ENCODE assay signal across 8 cellular contexts in genomic region chr14:74501135-74501614, GRCh38. TPM values are rescaled to one million over a fixed set of nuclear protein-coding genes. Genes with fewer than 3 reads are reported as not detected.
DNase-seq lines count a peak whose midpoint lies in the region; ATAC-seq, FAIRE-seq and TF ChIP-seq lines count a peak whose summit lies in the region.

No MANE protein-coding gene starts in this region.

- no peaks in the 10 kb centered on the region for H3K9me3 Mint-ChIP-seq in activated T-helper 1 cell treated with anti-CD3 and anti-CD28 coated beads, Interleukin-12 subunit alpha, Interleukin-12 subunit beta, Interleukin-2, Interleukin-4 antibody, amounts not matched to agents 30 ng/mL and 10 ng/mL and 1 ng/mL, durations not matched to agents 14 hours and 24 hours and 36 hours

- DNase-seq in NCI-H2107 (lab: John Stamatoyannopoulos, UW), result peak; percentile 82
- peak; percentile 59 for DNase-seq in brain microvascular endothelial cell
- DNase-seq in kidney, result no peak
- peak; percentile 95 to 97 for DNase-seq in thyroid gland
- DNase-seq in activated T-helper 1 cell treated with anti-CD3 and anti-CD28 coated beads, Interleukin-12 subunit alpha, Interleukin-12 subunit beta, Interleukin-2, Interleukin-4 antibody, amounts not matched to agents 30 ng/mL and 10 ng/mL and 1 ng/mL, durations not matched to agents 14 hours and 24 hours and 36 hours (ENCODE audit: low spot score), result no peak

- no peak overlapping the region for H3K9ac ChIP-seq in kidney (ENCODE audit: low read length in 2 of 2)

- H3K27ac ChIP-seq in brain microvascular endothelial cell (no peak overlapping the region), kidney (ENCODE audit: low read depth in 2 of 2, low read length in 2 of 2) (no peak overlapping the region), thyroid gland (peak overlapping the region; percentile 30 to 63 (median 54))

- H3K27me3 ChIP-seq in brain microvascular endothelial cell (replicated peaks) (no peaks in the 10 kb centered on the region), thyroid gland (no peaks in the 10 kb centered on the region)

- TF ChIP-seq POLR2A in thyroid gland (IDR thresholded peaks at IDR 0.05), result peak in 1 of 2 donors; percentile 38

- H3K4me1 ChIP-seq in kidney (ENCODE audit: control insufficient read depth in 1 of 2, insufficient read depth in 1 of 2, low read depth in 1 of 2, low read length in 2 of 2) (no peaks in the 10 kb centered on the region), thyroid gland (peaks cover 7 to 9% of the 10 kb centered on the region in 2 donors)

- H3K4me1 Mint-ChIP-seq in activated T-helper 1 cell treated with anti-CD3 and anti-CD28 coated beads, Interleukin-12 subunit alpha, Interleukin-12 subunit beta, Interleukin-2, Interleukin-4 antibody, amounts not matched to agents 30 ng/mL and 10 ng/mL and 1 ng/mL, durations not matched to agents 14 hours and 24 hours and 36 hours (ENCODE audit: low read depth), result peaks cover 4% of the 10 kb centered on the region

- H3K36me3 Mint-ChIP-seq in activated T-helper 1 cell treated with anti-CD3 and anti-CD28 coated beads, Interleukin-12 subunit alpha, Interleukin-12 subunit beta, Interleukin-2, Interleukin-4 antibody, amounts not matched to agents 30 ng/mL and 10 ng/mL and 1 ng/mL, durations not matched to agents 14 hours and 24 hours and 36 hours (ENCODE audit: low read depth), result no peaks in the 10 kb centered on the region

- ATAC-seq in HG03025 (IDR thresholded peaks at IDR 0.05; ENCODE audit: low FRiP score, unreplicated experiment), result no peak
- no peak for ATAC-seq in HG02798 (IDR thresholded peaks at IDR 0.05; ENCODE audit: poor library complexity, unreplicated experiment)

- in situ Hi-C loops in brain microvascular endothelial cell (cut with HindIII; ENCODE audit: low pct_ligation_motif_present, low sequenced_read_pairs), result no loop called here

- H3K4me3 ChIP-seq in brain microvascular endothelial cell (ENCODE audit: low read depth, low read length) (no peak overlapping the region), kidney (ENCODE audit: low read length in 2 of 2) (no peak overlapping the region), thyroid gland (replicated peaks in 1 of 3) (no peak overlapping the region)

- peak; percentile 94 for TF ChIP-seq CTCF in brain microvascular endothelial cell (IDR thresholded peaks at IDR 0.05; ENCODE audit: low read depth, low read length, missing control alignments)
- peak; percentile 71 for TF ChIP-seq CTCF in kidney (IDR thresholded peaks at IDR 0.05; ENCODE audit: borderline replicate concordance, extremely low read depth, insufficient read depth)
- peak; percentile 58 to 94 (median 84) for TF ChIP-seq CTCF in thyroid gland (IDR thresholded peaks at IDR 0.05)

- H3K36me3 ChIP-seq in brain microvascular endothelial cell (replicated peaks), result peaks cover 17% of the 10 kb centered on the region
- no peaks in the 10 kb centered on the region for H3K36me3 ChIP-seq in kidney (ENCODE audit: control insufficient read depth in 1 of 2, insufficient read depth in 2 of 2, low read length in 2 of 2)
- H3K36me3 ChIP-seq in thyroid gland, result peaks cover 19 to 33% of the 10 kb centered on the region in 2 donors

- H3K9me3 ChIP-seq in kidney (ENCODE audit: control insufficient read depth in 1 of 2, low read length in 2 of 2), result no peaks in the 10 kb centered on the region
- H3K9me3 ChIP-seq in thyroid gland, result no peaks in the 10 kb centered on the region

- no peak overlapping the region for H3K27ac Mint-ChIP-seq in activated T-helper 1 cell treated with anti-CD3 and anti-CD28 coated beads, Interleukin-12 subunit alpha, Interleukin-12 subunit beta, Interleukin-2, Interleukin-4 antibody, amounts not matched to agents 30 ng/mL and 10 ng/mL and 1 ng/mL, durations not matched to agents 14 hours and 24 hours and 36 hours

- H3K27me3 Mint-ChIP-seq in activated T-helper 1 cell treated with anti-CD3 and anti-CD28 coated beads, Interleukin-12 subunit alpha, Interleukin-12 subunit beta, Interleukin-2, Interleukin-4 antibody, amounts not matched to agents 30 ng/mL and 10 ng/mL and 1 ng/mL, durations not matched to agents 14 hours and 24 hours and 36 hours (ENCODE audit: insufficient read depth), result peaks cover 2% of the 10 kb centered on the region

- H3K4me3 Mint-ChIP-seq in activated T-helper 1 cell treated with anti-CD3 and anti-CD28 coated beads, Interleukin-12 subunit alpha, Interleukin-12 subunit beta, Interleukin-2, Interleukin-4 antibody, amounts not matched to agents 30 ng/mL and 10 ng/mL and 1 ng/mL, durations not matched to agents 14 hours and 24 hours and 36 hours, result no peak overlapping the region

- FAIRE-seq in G401.6 (lab: Jason Lieb, UNC) (peak; percentile 39), kidney (lab: Jason Lieb, UNC) (no peak)

- intact Hi-C loops in kidney (cut with DNase I), result no loop called here
- intact Hi-C loops in thyroid gland (cut with DNase I), result loop anchor here (2.0 to 5.0 kb wide), 2 partner anchors 112 to 211 kb away; partner anchors contain the start of genes AREL1, FCF1 and LTBP2
- intact Hi-C loops in activated T-helper 1 cell treated with anti-CD3 and anti-CD28 coated beads, Interleukin-12 subunit alpha, Interleukin-12 subunit beta, Interleukin-2, Interleukin-4 antibody, amounts not matched to agents 30 ng/mL and 10 ng/mL and 1 ng/mL, durations not matched to agents 14 hours and 24 hours and 36 hours (cut with micrococcal nuclease), result no loop called here

- WGBS in thyroid gland, 2 donors, result 35 to 45% methylated on average over 16 of the region's 16 CpGs

RNA-seq across cellular contexts. Expression of gene ISCA2, which starts 7.6 kb away (rescaled TPM):
- 27.1 TPM for total RNA-seq in kidney
- 60.1 TPM for polyA plus RNA-seq in kidney (ENCODE audit: insufficient read depth, low read depth, low replicate concordance)
- total RNA-seq in thyroid gland, result 10 to 100 TPM; 24.6 to 54.9 (median 44.2) TPM
- total RNA-seq in activated T-helper 1 cell treated with anti-CD3 and anti-CD28 coated beads, Interleukin-12 subunit alpha, Interleukin-12 subunit beta, Interleukin-2, Interleukin-4 antibody, amounts not matched to agents 30 ng/mL and 10 ng/mL and 1 ng/mL, durations not matched to agents 14 hours and 24 hours and 36 hours, result 18.8 and 20.2 TPM in 2 replicates

RNA-seq across cellular contexts. Expression of gene NPC2, which starts 8.1 kb away (rescaled TPM):
- total RNA-seq in kidney (217 TPM), thyroid gland (1,000 to 10,000 TPM in 1 of 4 donors, 100 to 1,000 TPM in 3; 583 to 1,617 (median 793) TPM)
- 435 TPM for polyA plus RNA-seq in kidney (ENCODE audit: insufficient read depth, low read depth, low replicate concordance)
- 8.2 and 8.6 TPM in 2 replicates for total RNA-seq in activated T-helper 1 cell treated with anti-CD3 and anti-CD28 coated beads, Interleukin-12 subunit alpha, Interleukin-12 subunit beta, Interleukin-2, Interleukin-4 antibody, amounts not matched to agents 30 ng/mL and 10 ng/mL and 1 ng/mL, durations not matched to agents 14 hours and 24 hours and 36 hours

Comparison
In these comparisons a context has a peak if more than half of its experiments do, and no peak if none do; other contexts are left out.
1. DNase-seq: peak in NCI-H2107 (single experiment), brain microvascular endothelial cell (single experiment) and thyroid gland (2 of 2); none in kidney (single experiment) and activated T-helper 1 cell treated with anti-CD3 and anti-CD28 coated beads, Interleukin-12 subunit alpha, Interleukin-12 subunit beta, Interleukin-2, Interleukin-4 antibody, amounts not matched to agents 30 ng/mL and 10 ng/mL and 1 ng/mL, durations not matched to agents 14 hours and 24 hours and 36 hours (single experiment).
2. H3K27ac ChIP-seq: peak in thyroid gland (3 of 3); none in brain microvascular endothelial cell (single experiment) and kidney (0 of 2).
3. RNA of gene NPC2, which starts 8.1 kb away (total RNA-seq): 583 to 1,617 TPM in thyroid gland and 217 TPM in kidney (single experiment); 8.2 to 8.6 TPM in activated T-helper 1 cell treated with anti-CD3 and anti-CD28 coated beads, Interleukin-12 subunit alpha, Interleukin-12 subunit beta, Interleukin-2, Interleukin-4 antibody, amounts not matched to agents 30 ng/mL and 10 ng/mL and 1 ng/mL, durations not matched to agents 14 hours and 24 hours and 36 hours; every median in the first group is over 10 times any median in the second.
4. Peak in every context shown above with its lines, with median percentiles within 50 percentile points of each other: CTCF ChIP-seq.